Comparison of ENCODE assay signal across 5 cellular contexts in genomic region chr2:239409976-239410375, GRCh38.
"Had no signal": no experiment of that assay in that cellular context is flagged by ENCODE, and none has a peak within 500 bp of the region (broad histone marks: within the 10 kb centered on the region; RNA-seq: fewer than 3 reads in every experiment).

No MANE protein-coding gene starts in this region.

- H3K4me3 ChIP-seq: GM23248 had no signal

- H3K27ac Mint-ChIP-seq: H9 had no signal

- H3K4me3 Mint-ChIP-seq: H9 had no signal

- DNase-seq: GM23248, GOT3, H9, HCEC 1CT, IMR-90 had no signal

- H3K27ac ChIP-seq: GM23248 had no signal

- H3K9ac ChIP-seq: GM23248 had no signal
